Comparison of ENCODE assay signal across 31 cellular contexts in the genomic region with DNA sequence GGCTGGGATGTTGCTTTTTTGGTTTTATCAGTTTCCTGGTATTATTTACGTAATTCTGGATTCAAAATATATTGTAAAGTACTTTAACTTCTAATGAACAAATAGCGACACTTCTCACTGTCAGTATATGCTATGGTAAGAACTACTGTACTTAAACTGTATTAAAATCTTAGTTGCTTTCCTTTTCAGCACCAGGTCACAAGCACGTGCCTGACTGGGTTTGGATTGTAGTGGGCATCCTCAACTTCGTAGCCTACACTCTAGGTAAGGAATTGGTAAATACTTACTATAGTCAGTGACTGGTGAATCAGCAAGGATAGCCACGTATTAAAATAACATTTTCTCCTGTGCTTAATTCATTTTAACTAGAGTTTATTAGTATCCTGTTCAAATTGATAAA. TPM values are rescaled to one million over a fixed set of nuclear protein-coding genes. Genes with fewer than 3 reads are reported as not detected.
"Had no signal": no experiment of that assay in that cellular context is flagged by ENCODE, and none has a peak within 500 bp of the region (broad histone marks: within the 10 kb centered on the region; RNA-seq: fewer than 3 reads in every experiment).

No MANE protein-coding gene starts in this region.

- H3K9me3 ChIP-seq: ovary, psoas muscle, spleen, suprapubic skin, testis, tibial artery, transverse colon, upper lobe of right lung, uterus had no signal

- H2AFZ ChIP-seq: neural progenitor cell, parathyroid adenoma had no signal

- H3K4me3 ChIP-seq: neural progenitor cell, ovary, psoas muscle, skin epidermis, smooth muscle cell, spleen, suprapubic skin, testis, tibial artery, transverse colon, upper lobe of right lung, uterus had no signal

- ATAC-seq: naive thymus-derived CD8-positive, alpha-beta T cell; natural killer cell treated with Interleukin-12 subunit alpha and Interleukin-12 subunit beta and Interleukin-15 and Interleukin-18, amount 100 ng/mL, for 72 hours; psoas muscle; right cardiac atrium; sciatic nerve; stimulated activated memory B cell treated with anti-CD40 and anti-IgM and Interleukin-4, amounts not matched to agents 10 μg/mL and 1 μg/mL and 100 μg/mL, for 72 hours; stimulated activated naive CD8-positive, alpha-beta T cell treated with anti-CD3 and anti-CD28 coated beads, Interleukin-15, amount 100 ng/mL, for 72 hours; stimulated activated naive CD8-positive, alpha-beta T cell treated with anti-CD3 and anti-CD28 coated beads, Interleukin-15, Interleukin-2, amounts not matched to agents 100 U/mL and 50 U/mL, for 24 hours; upper lobe of right lung had no signal

- H3K9ac ChIP-seq: neural progenitor cell, parathyroid adenoma had no signal

- H3K4me2 ChIP-seq: smooth muscle cell had no signal

- H3K4me1 ChIP-seq: psoas muscle, testis, tibial artery, upper lobe of right lung, uterus had no signal

- H3K27ac ChIP-seq: neural progenitor cell, ovary, parathyroid adenoma, psoas muscle, skin epidermis, spleen, suprapubic skin, testis, tibial artery, transverse colon, upper lobe of right lung, uterus had no signal

- H3K27me3 ChIP-seq: neural progenitor cell, ovary, spleen, suprapubic skin, testis, tibial artery, transverse colon, upper lobe of right lung, uterus had no signal

- DNase-seq: naive thymus-derived CD8-positive, alpha-beta T cell; nephron progenitor cell; occipital lobe; ovary; posterior cingulate gyrus; psoas muscle; right cardiac atrium; spleen; stimulated activated CD4-positive, alpha-beta T cell treated with anti-CD3 and anti-CD28 coated beads, Interleukin-12 subunit alpha, Interleukin-12 subunit beta, amount 100 ng/mL, for 4 hours; stimulated activated CD4-positive, alpha-beta T cell treated with anti-CD3 and anti-CD28 coated beads, Interleukin-1b, Interleukin-23, amount 100 ng/mL, for 48 hours; stimulated activated CD4-positive, alpha-beta T cell treated with anti-CD3 and anti-CD28 coated beads, Interleukin-4, amount 100 ng/mL, for 1 hour; stimulated activated CD4-positive, alpha-beta T cell treated with anti-CD3 and anti-CD28 coated beads, Interleukin-4, amount 100 ng/mL, for 4 hours; stimulated activated CD8-positive, alpha-beta memory T cell treated with anti-CD3 and anti-CD28 coated beads, Interleukin-4, amount 100 ng/mL, for 48 hours; stimulated activated naive CD4-positive, alpha-beta T cell; stimulated activated naive CD8-positive, alpha-beta T cell treated with anti-CD3 and anti-CD28 coated beads, Interleukin-15, amount 100 ng/mL, for 72 hours; stimulated activated naive CD8-positive, alpha-beta T cell treated with anti-CD3 and anti-CD28 coated beads, Interleukin-15, Interleukin-2, amounts not matched to agents 100 U/mL and 50 U/mL, for 24 hours; substantia nigra; testis; tibial artery; transverse colon; upper lobe of right lung; uterus had no signal

- H3K36me3 ChIP-seq: ovary, uterus had no signal

RNA-seq across cellular contexts. Expression of gene ADGRF3, which starts 20.4 kb away (rescaled TPM):
- total RNA-seq: sciatic nerve, smooth muscle cell, transverse colon had no signal

RNA-seq across cellular contexts. Expression of gene DRC1, which starts 34.8 kb away (rescaled TPM):
- total RNA-seq: naive thymus-derived CD8-positive, alpha-beta T cell; natural killer cell treated with Interleukin-12 subunit alpha and Interleukin-12 subunit beta and Interleukin-15 and Interleukin-18, amount 100 ng/mL, for 72 hours; right cardiac atrium; smooth muscle cell; transverse colon; upper lobe of right lung had no signal
- polyA plus RNA-seq: naive thymus-derived CD8-positive, alpha-beta T cell; right cardiac atrium; urinary bladder had no signal
